In the genomic region with DNA sequence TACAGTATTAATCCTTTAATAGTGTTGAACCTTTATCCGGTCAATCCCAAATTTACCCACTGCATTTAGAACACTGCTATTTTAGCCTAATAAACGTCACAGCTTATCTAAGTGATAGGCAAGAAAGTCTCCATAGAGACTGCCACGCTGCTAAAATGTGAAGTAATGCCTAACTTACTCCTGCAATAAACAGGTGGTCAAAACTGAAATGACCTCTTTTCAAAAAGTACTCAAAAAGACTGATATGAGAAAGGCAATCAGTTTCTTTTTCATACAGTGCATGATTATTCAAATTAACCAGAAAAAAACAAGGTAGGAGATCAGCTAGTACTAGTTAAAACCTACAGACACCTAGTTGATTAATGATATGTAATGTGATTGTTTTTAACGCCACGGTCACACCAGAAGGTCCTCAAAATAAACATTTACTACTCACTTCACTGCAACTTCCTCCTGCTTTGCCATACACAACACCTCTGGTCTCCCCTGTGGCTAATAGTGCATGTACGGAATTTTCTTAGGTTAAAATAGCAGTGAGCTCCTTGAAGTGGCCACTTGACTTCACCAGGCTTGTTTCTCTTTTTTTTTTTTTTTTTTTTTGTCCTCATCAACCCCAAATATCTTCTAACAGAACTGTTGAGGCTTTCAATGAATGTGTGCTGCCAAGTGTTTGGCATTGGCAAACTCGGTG, we compare ENCODE assay signal across 14 cellular contexts. TPM values are rescaled to one million over a fixed set of nuclear protein-coding genes. Genes with fewer than 3 reads are reported as not detected.
A peak's percentile ranks its signal among the peaks of the same experiment; 100 is the strongest.
DNase-seq lines count a peak whose midpoint lies in the region; ATAC-seq and TF ChIP-seq lines count a peak whose summit lies in the region.
"Had no signal": no experiment of that assay in that cellular context is flagged by ENCODE, and none has a peak within 500 bp of the region (broad histone marks: within the 10 kb centered on the region; RNA-seq: fewer than 3 reads in every experiment).

No MANE protein-coding gene starts in this region.

- H3K27ac ChIP-seq in heart right ventricle = peak overlapping the region in 7 of 10 donors; percentile 7 to 65 (median 38)

- H3K9me3 ChIP-seq in heart right ventricle = no peaks in the 10 kb centered on the region

- H3K27me3 ChIP-seq in heart right ventricle = no peaks in the 10 kb centered on the region

- peak; percentile 54 for ATAC-seq in GM19025 (IDR thresholded peaks at IDR 0.05; ENCODE audit: low read depth, unreplicated experiment)
- ATAC-seq in HG02981 (IDR thresholded peaks at IDR 0.05; ENCODE audit: unreplicated experiment) = peak; percentile 59
- peak in 7 of 8 donors; percentile 25 to 81 (median 63) for ATAC-seq in heart right ventricle
- ATAC-seq in HG03139 (IDR thresholded peaks at IDR 0.05; ENCODE audit: unreplicated experiment) = no peak
- ATAC-seq: T-cell had no signal

- H3K36me3 ChIP-seq in heart right ventricle = peaks cover 0 to 80% (median 24%) of the 10 kb centered on the region in 9 donors

- DNase-seq in GM10266 (ENCODE audit: extremely low spot score) = peak; percentile 24
- DNase-seq in heart right ventricle = no peak
- DNase-seq in NCI-H2171 treated with DMSO at 0.1 percent for 48 hours (lab: John Stamatoyannopoulos, UW) = no peak
- no peak for DNase-seq in NCI-H69 (lab: John Stamatoyannopoulos, UW)
- DNase-seq: activated CD4-positive, alpha-beta T cell treated with anti-CD3 and anti-CD28 coated beads, Interleukin-2, amount 10 ng/mL, durations not matched to agents 24 days and 14 days; activated effector memory CD4-positive, alpha-beta T cell treated with anti-CD3 and anti-CD28 coated beads, Interleukin-2, amount 50 U/mL, for 16 hours; erythroblast; Kasumi-1; midbrain; NCI-H2081 treated with DMSO at 0.1 percent for 48 hours; T-cell had no signal

- no peak overlapping the region for H3K4me3 ChIP-seq in heart right ventricle

- peaks cover 3 to 46% (median 30%) of the 10 kb centered on the region in 9 donors for H3K4me1 ChIP-seq in heart right ventricle

- no peak for TF ChIP-seq CTCF in GM10266 (IDR thresholded peaks at IDR 0.05; ENCODE audit: control insufficient read depth, insufficient read depth, low read depth, missing control alignments)
- no peak for TF ChIP-seq CTCF in heart right ventricle (IDR thresholded peaks at IDR 0.05)

- intact Hi-C loops in heart right ventricle (cut with DNase I) = no loop called here

- 44 to 54% methylated on average over 7 of the region's 7 CpGs for WGBS in heart right ventricle, 2 donors

RNA-seq across cellular contexts. Expression of gene ATP5MG, which starts 8.8 kb away (rescaled TPM):
- 100 to 1,000 TPM; 482 to 777 (median 688) TPM for total RNA-seq in heart right ventricle
- 100 to 1,000 TPM; 365 to 800 TPM for polyA plus RNA-seq in heart right ventricle

RNA-seq across cellular contexts. Expression of gene KMT2A, which starts 26.1 kb away (rescaled TPM):
- total RNA-seq in heart right ventricle = 10 to 100 TPM; 16.3 to 44.5 (median 38.9) TPM
- 10 to 100 TPM in 1 of 2 donors, 1 to 10 TPM in 1; 4.1 to 13.8 TPM for polyA plus RNA-seq in heart right ventricle

RNA-seq across cellular contexts. Expression of gene UBE4A, which starts 50.8 kb away (rescaled TPM):
- total RNA-seq in heart right ventricle = 10 to 100 TPM; 38.4 to 46.4 (median 42.3) TPM
- 10 to 100 TPM; 12.7 to 22.8 TPM for polyA plus RNA-seq in heart right ventricle
